8 cellular contexts compared by ENCODE assay signal in the genomic region with DNA sequence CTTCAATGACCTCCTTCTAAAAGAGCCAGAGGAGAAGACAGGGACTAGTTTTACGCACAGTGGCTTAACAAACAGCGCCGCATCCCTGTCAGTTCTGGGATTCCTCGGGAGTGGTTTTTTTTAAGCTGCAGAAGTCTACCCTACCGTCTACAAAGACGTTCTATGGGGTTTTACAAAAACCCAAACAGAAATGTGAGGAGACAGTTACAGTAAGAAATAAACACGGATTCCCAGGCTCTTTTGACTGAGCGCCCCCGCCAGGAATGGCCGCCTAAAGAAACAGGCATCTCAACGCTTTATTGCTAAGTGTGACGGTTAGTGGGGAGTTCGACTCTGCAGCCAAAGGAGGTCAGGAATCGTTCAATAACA. TPM values are rescaled to one million over a fixed set of nuclear protein-coding genes. Genes with fewer than 3 reads are reported as not detected.
DNase-seq lines count a peak whose midpoint lies in the region; ATAC-seq and TF ChIP-seq lines count a peak whose summit lies in the region.

No MANE protein-coding gene starts in this region.

- peak; percentile 43 for TF ChIP-seq CTCF in kidney epithelial cell (IDR thresholded peaks at IDR 0.05; ENCODE audit: insufficient read depth, low read length, poor library complexity, severe bottlenecking)

- peak overlapping the region; percentile 32 for H3K27ac ChIP-seq in caudate nucleus (ENCODE audit: low read depth, low read length)

- peaks cover 6 to 16% of the 10 kb centered on the region in 2 donors for H3K36me3 Mint-ChIP-seq in stimulated activated naive B cell treated with anti-CD40 and anti-IgM and Interleukin-4, amounts not matched to agents 10 μg/mL and 1 μg/mL and 100 μg/mL, for 72 hours

- peaks cover 13 to 39% of the 10 kb centered on the region in 2 donors for H3K4me1 Mint-ChIP-seq in stimulated activated naive B cell treated with anti-CD40 and anti-IgM and Interleukin-4, amounts not matched to agents 10 μg/mL and 1 μg/mL and 100 μg/mL, for 72 hours

- DNase-seq in DMS153 (lab: John Stamatoyannopoulos, UW) (peak; percentile 9), NOMO-1 treated with dmso at 0.1 percent for 144 hours (lab: John Stamatoyannopoulos, UW; ENCODE audit: unreplicated experiment) (peak; percentile 9), caudate nucleus (lab: John Stamatoyannopoulos, UW) (peak in 29 of 61 donors; percentile 2 to 73 (median 39)), kidney epithelial cell (ENCODE audit: low read depth) (no peak)
- no peak for DNase-seq in stimulated activated naive B cell treated with anti-CD40 and anti-IgM and Interleukin-4, amounts not matched to agents 10 μg/mL and 1 μg/mL and 100 μg/mL, for 72 hours
- DNase-seq in activated CD4-positive, CD25-positive, alpha-beta regulatory T cell (lab: John Stamatoyannopoulos, UW) = no peak

- peak overlapping the region; percentile 87 for H3K4me3 ChIP-seq in kidney epithelial cell (ENCODE audit: low read depth, low read length)

- H3K9me3 Mint-ChIP-seq in stimulated activated naive B cell treated with anti-CD40 and anti-IgM and Interleukin-4, amounts not matched to agents 10 μg/mL and 1 μg/mL and 100 μg/mL, for 72 hours = no peaks in the 10 kb centered on the region

- no peaks in the 10 kb centered on the region for H3K27me3 Mint-ChIP-seq in stimulated activated naive B cell treated with anti-CD40 and anti-IgM and Interleukin-4, amounts not matched to agents 10 μg/mL and 1 μg/mL and 100 μg/mL, for 72 hours

- H3K27ac Mint-ChIP-seq in stimulated activated naive B cell treated with anti-CD40 and anti-IgM and Interleukin-4, amounts not matched to agents 10 μg/mL and 1 μg/mL and 100 μg/mL, for 72 hours = peak overlapping the region; percentile 95

- ATAC-seq in GM19035 (IDR thresholded peaks at IDR 0.05; ENCODE audit: unreplicated experiment) = peak; percentile 28
- ATAC-seq in HG03159 (IDR thresholded peaks at IDR 0.05; ENCODE audit: unreplicated experiment) = peak; percentile 21
- ATAC-seq in stimulated activated naive B cell treated with anti-CD40 and anti-IgM and Interleukin-4, amounts not matched to agents 10 μg/mL and 1 μg/mL and 100 μg/mL, for 72 hours (replicated peaks) = peak; percentile 33 to 35

- H3K27me3 ChIP-seq in kidney epithelial cell (ENCODE audit: control insufficient read depth, insufficient read depth, low read length) = no peaks in the 10 kb centered on the region

- peak overlapping the region; percentile 86 to 92 for H3K4me3 Mint-ChIP-seq in stimulated activated naive B cell treated with anti-CD40 and anti-IgM and Interleukin-4, amounts not matched to agents 10 μg/mL and 1 μg/mL and 100 μg/mL, for 72 hours

- H3K36me3 ChIP-seq in kidney epithelial cell (ENCODE audit: control insufficient read depth, insufficient read depth, low read length) = no peaks in the 10 kb centered on the region

RNA-seq across cellular contexts. Expression of gene ALKBH1, which starts 0.5 kb away (rescaled TPM):
- 12.0 and 12.9 TPM in 2 replicates for total RNA-seq in kidney epithelial cell

RNA-seq across cellular contexts. Expression of gene SLIRP, which starts 0.6 kb away (rescaled TPM):
- 186 and 260 TPM in 2 replicates for total RNA-seq in kidney epithelial cell

RNA-seq across cellular contexts. Expression of gene SNW1, which starts 53.6 kb away (rescaled TPM):
- 60.2 and 66.4 TPM in 2 replicates for total RNA-seq in kidney epithelial cell

Comparison
In these comparisons a context has a peak if more than half of its experiments do, and no peak if none do; other contexts are left out.
1. DNase-seq: peak in DMS153 (single experiment) and NOMO-1 treated with dmso at 0.1 percent for 144 hours (single experiment); none in kidney epithelial cell (single experiment), stimulated activated naive B cell treated with anti-CD40 and anti-IgM and Interleukin-4, amounts not matched to agents 10 μg/mL and 1 μg/mL and 100 μg/mL, for 72 hours (single experiment) and activated CD4-positive, CD25-positive, alpha-beta regulatory T cell (0 of 4).
2. Peak in every context shown above with its lines, with median percentiles within 50 percentile points of each other: ATAC-seq.